ENCODE assay signal across 1 cellular context in the genomic region with DNA sequence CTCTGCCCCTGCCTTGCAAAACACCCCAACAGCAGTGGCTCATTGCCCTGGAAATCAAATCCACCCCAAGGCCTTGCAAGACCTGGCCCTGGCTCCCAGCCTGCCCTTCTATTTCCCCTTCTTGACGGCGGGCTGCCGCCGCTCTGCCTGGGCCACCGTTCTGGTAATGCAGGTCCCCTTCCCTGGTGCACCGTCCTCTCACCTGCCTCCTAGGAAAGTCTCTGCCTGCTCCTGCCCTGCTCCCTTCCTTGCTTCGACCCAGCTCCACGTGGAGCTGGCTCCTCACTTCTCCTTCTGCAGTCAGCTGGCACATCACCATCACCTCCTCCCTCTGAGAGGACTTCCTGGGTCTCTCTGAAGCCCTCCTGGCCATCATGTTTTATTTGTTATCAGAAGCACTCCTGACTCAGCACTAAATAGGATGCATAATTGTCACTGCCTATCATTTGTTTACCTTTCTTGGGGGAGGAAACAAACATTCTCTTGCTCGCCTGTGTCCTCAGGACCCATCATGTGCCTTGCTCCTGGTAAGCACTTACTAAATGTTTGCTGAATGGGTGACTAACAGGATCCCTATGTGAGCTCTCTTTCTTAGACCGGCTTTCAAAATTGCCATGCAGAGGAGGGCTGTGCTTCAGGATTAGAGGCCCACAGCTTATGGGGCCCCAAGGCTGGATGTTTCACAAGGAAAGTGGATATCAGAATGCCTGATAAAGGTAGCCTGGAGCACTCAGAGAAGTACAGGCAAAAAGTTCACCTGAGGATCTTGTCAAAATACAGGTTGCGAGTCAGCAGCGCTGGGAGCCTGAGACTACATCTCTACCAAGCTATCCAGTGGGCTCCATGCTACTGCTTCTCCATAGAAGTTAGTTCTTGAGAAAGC.
TF ChIP-seq lines count a peak whose summit lies in the region.

No MANE protein-coding gene starts in this region.

TF ChIP-seq in HepG2, 621 proteins besides CTCF, POLR2A, EP300 and RAD21 (continued from another document and continues in another):
- peak; percentile 62; the same call in 1 of the 2 replicates for TF ChIP-seq ZNF335 (CRISPR knock-in tag; IDR thresholded peaks at IDR 0.05)
- TF ChIP-seq PHB2 (IDR thresholded peaks at IDR 0.05; ENCODE audit: partially characterized antibody) = no peak
- no peak for TF ChIP-seq ZZZ3 (CRISPR knock-in tag; IDR thresholded peaks at IDR 0.05; ENCODE audit: borderline replicate concordance)
- 0 out of 2 replicates have a peak, but pooled peaks have one; percentile 30 for TF ChIP-seq TAF1 (CRISPR knock-in tag; IDR thresholded peaks at IDR 0.05)
- peak; percentile 76 for TF ChIP-seq BHLHE40 (IDR thresholded peaks at IDR 0.05; ENCODE audit: low read length)
- TF ChIP-seq GABPB1 (CRISPR knock-in tag; IDR thresholded peaks at IDR 0.05) = peak; percentile 45
- TF ChIP-seq ZBTB25 (CRISPR knock-in tag; IDR thresholded peaks at IDR 0.05) = no peak; the same call in 1 of the 2 replicates
- 0 out of 2 replicates have a peak, but pooled peaks have one; percentile 35 for TF ChIP-seq MEF2D (CRISPR knock-in tag; IDR thresholded peaks at IDR 0.05)
- 0 out of 2 replicates have a peak, but pooled peaks have one; percentile 36 for TF ChIP-seq ZNF766 (CRISPR knock-in tag; IDR thresholded peaks at IDR 0.05; ENCODE audit: borderline replicate concordance)
- TF ChIP-seq ZNF501 (CRISPR knock-in tag; IDR thresholded peaks at IDR 0.05) = peak; percentile 73; the same call in 1 of the 2 replicates
- peak; percentile 28 for TF ChIP-seq UBTF (CRISPR knock-in tag; IDR thresholded peaks at IDR 0.05)
- TF ChIP-seq AHDC1 (CRISPR knock-in tag; IDR thresholded peaks at IDR 0.05; ENCODE audit: borderline replicate concordance) = peak; percentile 79; the same call in 1 of the 2 replicates
- TF ChIP-seq MTA1 (CRISPR knock-in tag; IDR thresholded peaks at IDR 0.05; ENCODE audit: borderline replicate concordance) = peak; percentile 33; the same call in 1 of the 2 replicates
- TF ChIP-seq FOXO1 (CRISPR knock-in tag; IDR thresholded peaks at IDR 0.05) = peak; percentile 72; the same call in 1 of the 2 replicates
- peak; percentile 82; the same call in 1 of the 2 replicates for TF ChIP-seq FOSL1 (CRISPR knock-in tag; IDR thresholded peaks at IDR 0.05; ENCODE audit: borderline replicate concordance)
- TF ChIP-seq ZBTB1 (CRISPR knock-in tag; IDR thresholded peaks at IDR 0.05; ENCODE audit: borderline replicate concordance) = no peak
- TF ChIP-seq ZNF800 (CRISPR knock-in tag; IDR thresholded peaks at IDR 0.05) = 0 out of 2 replicates have a peak, but pooled peaks have one; percentile 16
- 0 out of 2 replicates have a peak, but pooled peaks have one; percentile 70 for TF ChIP-seq ZBTB43 (CRISPR knock-in tag; conservative IDR thresholded peaks at IDR 0.05)
- TF ChIP-seq ZNF317 (CRISPR knock-in tag; IDR thresholded peaks at IDR 0.05) = peak; percentile 74; the same call in 1 of the 2 replicates
- TF ChIP-seq ZSCAN22 (CRISPR knock-in tag; IDR thresholded peaks at IDR 0.05) = peak; percentile 99
- TF ChIP-seq, protein P1, sequence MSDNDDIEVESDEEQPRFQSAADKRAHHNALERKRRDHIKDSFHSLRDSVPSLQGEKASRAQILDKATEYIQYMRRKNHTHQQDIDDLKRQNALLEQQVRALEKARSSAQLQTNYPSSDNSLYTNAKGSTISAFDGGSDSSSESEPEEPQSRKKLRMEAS (IDR thresholded peaks at IDR 0.05) = peak; percentile 82
- no peak for TF ChIP-seq SMARCC2 (IDR thresholded peaks at IDR 0.05)
- TF ChIP-seq MAFK (conservative IDR thresholded peaks at IDR 0.05 in 1 of 2, IDR thresholded peaks at IDR 0.05 in 1 of 2; ENCODE audit: low read length in 2 of 2) = peak; percentile 100
- no peak for TF ChIP-seq SOX6 (IDR thresholded peaks at IDR 0.05)
- peak; percentile 95 for TF ChIP-seq SOX6 (CRISPR knock-in tag; IDR thresholded peaks at IDR 0.05)
- 0 out of 2 replicates have a peak, but pooled peaks have one; percentile 13 for TF ChIP-seq MNT (IDR thresholded peaks at IDR 0.05)
- TF ChIP-seq FOXA1 (IDR thresholded peaks at IDR 0.05) = no peak
- peak; percentile 81 for TF ChIP-seq FOXA1 (CRISPR knock-in tag; IDR thresholded peaks at IDR 0.05)
- 0 out of 2 replicates have a peak, but pooled peaks have one; percentile 39 for TF ChIP-seq CREB3 (CRISPR knock-in tag; IDR thresholded peaks at IDR 0.05)
- peak; percentile 90 for TF ChIP-seq BCL6 (CRISPR knock-in tag; IDR thresholded peaks at IDR 0.05)
- TF ChIP-seq ZNF468 (CRISPR knock-in tag; IDR thresholded peaks at IDR 0.05) = no peak
- peak; percentile 29; the same call in 1 of the 2 replicates for TF ChIP-seq STAG1 (CRISPR knock-in tag; IDR thresholded peaks at IDR 0.05)
- TF ChIP-seq NFIC (IDR thresholded peaks at IDR 0.05; ENCODE audit: low read length) = peak; percentile 72
- peak; percentile 45; the same call in 1 of the 2 replicates for TF ChIP-seq ZNF503 (CRISPR knock-in tag; IDR thresholded peaks at IDR 0.05)
- TF ChIP-seq ZNF263 (CRISPR knock-in tag; IDR thresholded peaks at IDR 0.05) = peak; percentile 56; the same call in 1 of the 2 replicates
- no peak for TF ChIP-seq DNMT1 (CRISPR knock-in tag; IDR thresholded peaks at IDR 0.05)
- TF ChIP-seq TBX3 (IDR thresholded peaks at IDR 0.05; ENCODE audit: borderline replicate concordance) = 0 out of 2 replicates have a peak, but pooled peaks have one; percentile 18
